1 cellular context compared by ENCODE assay signal in the genomic region with DNA sequence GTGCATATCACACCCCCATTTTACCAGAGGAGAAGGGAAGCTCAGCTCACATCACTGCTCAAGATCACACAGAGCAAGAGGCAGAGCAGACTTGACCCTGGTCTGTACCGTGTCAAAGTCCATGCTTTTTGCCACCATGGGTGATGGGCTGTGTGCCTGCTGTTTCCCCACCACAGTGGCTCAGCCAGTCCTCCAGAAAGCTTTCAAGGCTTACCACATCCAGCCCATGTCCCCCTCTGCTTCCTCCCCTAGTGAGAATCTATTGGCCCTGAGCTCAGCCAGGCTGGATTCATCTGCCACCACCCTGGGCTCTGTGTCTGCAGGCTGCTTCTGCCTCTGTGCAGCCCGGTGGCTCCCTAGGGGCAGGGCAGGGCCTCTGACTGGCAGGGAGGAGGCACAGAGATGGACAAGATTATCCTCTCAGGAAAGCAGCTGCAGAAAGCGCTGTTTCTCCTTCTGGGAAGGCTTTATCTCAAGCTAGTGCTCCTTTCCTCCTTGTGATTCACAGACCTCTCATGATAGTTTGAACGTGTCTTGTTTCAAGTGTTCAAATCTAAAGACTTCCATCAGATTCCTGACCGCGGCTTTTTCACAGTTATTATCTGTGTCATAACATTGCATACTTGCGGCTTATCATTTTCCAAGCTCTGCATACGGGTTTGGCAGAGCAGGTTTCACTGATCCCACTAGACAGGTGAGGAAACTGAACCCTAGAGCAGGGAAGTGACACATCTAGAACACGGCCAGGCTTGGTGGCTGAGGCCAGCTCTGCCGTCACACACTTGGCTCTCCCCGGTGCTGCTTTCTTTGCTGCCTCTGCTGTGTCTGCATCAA.
TF ChIP-seq lines count a peak whose summit lies in the region.

No MANE protein-coding gene starts in this region.

TF ChIP-seq in K562, 482 proteins besides CTCF, POLR2A, EP300 and RAD21 (continued from another document and continues in another):
- TF ChIP-seq DIDO1 (tag; IDR thresholded peaks at IDR 0.05; ENCODE audit: low read depth) (no peak), MYBL2 (IDR thresholded peaks at IDR 0.05; ENCODE audit: low read depth) (no peak), MYBL2 (CRISPR knock-in tag; IDR thresholded peaks at IDR 0.05; ENCODE audit: borderline replicate concordance) (no peak), KDM1A (IDR thresholded peaks at IDR 0.05) (peak; percentile 91 to 95), SAFB (IDR thresholded peaks at IDR 0.05; ENCODE audit: borderline replicate concordance, low read depth, low read length) (no peak), ZNF140 (CRISPR knock-in tag; IDR thresholded peaks at IDR 0.05) (no peak), NRF1 (conservative IDR thresholded peaks at IDR 0.05 in 1 of 2, IDR thresholded peaks at IDR 0.05 in 1 of 2) (peak; percentile 12 to 19; a peak in 1 of 4 replicates), ZNF707 (CRISPR knock-in tag; conservative IDR thresholded peaks at IDR 0.05) (no peak), CBFA2T3 (IDR thresholded peaks at IDR 0.05) (peak; percentile 84), MTA3 (IDR thresholded peaks at IDR 0.05; ENCODE audit: borderline replicate concordance) (peak; percentile 71; the same call in 1 of the 2 replicates), ZNF444 (CRISPR knock-in tag; IDR thresholded peaks at IDR 0.05) (no peak), NR2C2 (CRISPR knock-in tag; IDR thresholded peaks at IDR 0.05) (no peak), NR2C2 (tag; IDR thresholded peaks at IDR 0.05) (no peak), YY1 (IDR thresholded peaks at IDR 0.05; ENCODE audit: borderline replicate concordance in 1 of 3, control insufficient read depth in 1 of 3, extremely low read depth in 1 of 3, insufficient read depth in 3 of 3, insufficient read length in 1 of 3, insufficient replicate concordance in 2 of 3, low read depth in 1 of 3, low read length in 2 of 3) (no peak), RNF2 (IDR thresholded peaks at IDR 0.05) (no peak), ZNF121 (CRISPR knock-in tag; conservative IDR thresholded peaks at IDR 0.05) (no peak), TBL1XR1 (IDR thresholded peaks at IDR 0.05; ENCODE audit: low read length in 2 of 2) (0 out of 4 replicates have a peak, but pooled peaks of 1 of the 2 experiments have one; percentile 9), FOXK2 (conservative IDR thresholded peaks at IDR 0.05 in 1 of 2, IDR thresholded peaks at IDR 0.05 in 1 of 2; ENCODE audit: low read depth in 2 of 2) (peak in 1 of 2 experiments; percentile 24; a peak in 1 of 4 replicates), OTX1 (CRISPR knock-in tag; IDR thresholded peaks at IDR 0.05) (no peak), ARID1B (IDR thresholded peaks at IDR 0.05) (peak; percentile 83), U2AF2 (optimal IDR thresholded peaks at IDR 0.05; ENCODE audit: low read depth, low read length) (no peak), ZNF41 (CRISPR knock-in tag; conservative IDR thresholded peaks at IDR 0.05) (no peak), ZNF778 (CRISPR knock-in tag; IDR thresholded peaks at IDR 0.05) (no peak), ZNF717 (CRISPR knock-in tag; IDR thresholded peaks at IDR 0.05) (no peak), KAT7 (CRISPR knock-in tag; IDR thresholded peaks at IDR 0.05; ENCODE audit: borderline replicate concordance) (no peak), MYC (IDR thresholded peaks at IDR 0.05; ENCODE audit: low read depth, low read length) (no peak), MYC (CRISPR knock-in tag; IDR thresholded peaks at IDR 0.05; ENCODE audit: borderline replicate concordance, low read depth) (no peak), ARHGAP35 (IDR thresholded peaks at IDR 0.05; ENCODE audit: partially characterized antibody) (no peak), ZNF644 (tag; IDR thresholded peaks at IDR 0.05; ENCODE audit: low read depth) (no peak), PHB2 (IDR thresholded peaks at IDR 0.05; ENCODE audit: low read depth) (no peak), PYGO2 (tag; IDR thresholded peaks at IDR 0.05) (no peak), GATAD2B (IDR thresholded peaks at IDR 0.05; ENCODE audit: borderline replicate concordance) (no peak), BRD9 (IDR thresholded peaks at IDR 0.05; ENCODE audit: low read depth, partially characterized antibody) (no peak), FOSL1 (tag; conservative IDR thresholded peaks at IDR 0.05) (peak; percentile 91), MEF2D (tag; conservative IDR thresholded peaks at IDR 0.05; ENCODE audit: low read depth) (no peak), TFAM (CRISPR knock-in tag; conservative IDR thresholded peaks at IDR 0.05) (no peak), TCF7L2 (IDR thresholded peaks at IDR 0.05; ENCODE audit: low read depth, low read length) (no peak), YBX1 (IDR thresholded peaks at IDR 0.05) (no peak), RCOR1 (IDR thresholded peaks at IDR 0.05; ENCODE audit: borderline replicate concordance in 1 of 2, low read depth in 2 of 2, low read length in 2 of 2) (peak in 1 of 2 experiments; percentile 98; a peak in 3 of 4 replicates), SMAD2 (IDR thresholded peaks at IDR 0.05; ENCODE audit: low read depth, low read length) (no peak), ZNF507 (tag; conservative IDR thresholded peaks at IDR 0.05) (no peak), NUFIP1 (IDR thresholded peaks at IDR 0.05; ENCODE audit: partially characterized antibody) (no peak), HEY1 (CRISPR knock-in tag; IDR thresholded peaks at IDR 0.05; ENCODE audit: borderline replicate concordance) (no peak; the same call in 1 of the 2 replicates), KLF16 (IDR thresholded peaks at IDR 0.05) (peak; percentile 78)
- TF ChIP-seq, protein P1, sequence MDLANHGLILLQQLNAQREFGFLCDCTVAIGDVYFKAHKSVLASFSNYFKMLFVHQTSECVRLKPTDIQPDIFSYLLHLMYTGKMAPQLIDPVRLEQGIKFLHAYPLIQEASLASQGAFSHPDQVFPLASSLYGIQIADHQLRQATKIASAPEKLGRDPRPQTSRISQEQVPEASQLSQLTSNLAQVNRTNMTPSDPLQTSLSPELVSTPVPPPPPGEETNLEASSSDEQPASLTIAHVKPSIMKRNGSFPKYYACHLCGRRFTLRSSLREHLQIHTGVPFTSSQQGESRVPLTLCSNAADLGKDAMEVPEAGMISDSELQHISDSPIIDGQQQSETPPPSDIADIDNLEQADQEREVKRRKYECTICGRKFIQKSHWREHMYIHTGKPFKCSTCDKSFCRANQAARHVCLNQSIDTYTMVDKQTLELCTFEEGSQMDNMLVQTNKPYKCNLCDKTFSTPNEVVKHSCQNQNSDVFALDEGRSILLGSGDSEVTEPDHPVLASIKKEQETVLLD (IDR thresholded peaks at IDR 0.05): no peak
- TF ChIP-seq, protein P2, sequence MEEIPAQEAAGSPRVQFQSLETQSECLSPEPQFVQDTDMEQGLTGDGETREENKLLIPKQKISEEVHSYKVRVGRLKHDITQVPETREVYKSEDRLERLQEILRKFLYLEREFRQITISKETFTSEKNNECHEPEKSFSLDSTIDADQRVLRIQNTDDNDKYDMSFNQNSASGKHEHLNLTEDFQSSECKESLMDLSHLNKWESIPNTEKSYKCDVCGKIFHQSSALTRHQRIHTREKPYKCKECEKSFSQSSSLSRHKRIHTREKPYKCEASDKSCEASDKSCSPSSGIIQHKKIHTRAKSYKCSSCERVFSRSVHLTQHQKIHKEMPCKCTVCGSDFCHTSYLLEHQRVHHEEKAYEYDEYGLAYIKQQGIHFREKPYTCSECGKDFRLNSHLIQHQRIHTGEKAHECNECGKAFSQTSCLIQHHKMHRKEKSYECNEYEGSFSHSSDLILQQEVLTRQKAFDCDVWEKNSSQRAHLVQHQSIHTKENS (CRISPR knock-in tag; IDR thresholded peaks at IDR 0.05): no peak
- TF ChIP-seq, protein P3, sequence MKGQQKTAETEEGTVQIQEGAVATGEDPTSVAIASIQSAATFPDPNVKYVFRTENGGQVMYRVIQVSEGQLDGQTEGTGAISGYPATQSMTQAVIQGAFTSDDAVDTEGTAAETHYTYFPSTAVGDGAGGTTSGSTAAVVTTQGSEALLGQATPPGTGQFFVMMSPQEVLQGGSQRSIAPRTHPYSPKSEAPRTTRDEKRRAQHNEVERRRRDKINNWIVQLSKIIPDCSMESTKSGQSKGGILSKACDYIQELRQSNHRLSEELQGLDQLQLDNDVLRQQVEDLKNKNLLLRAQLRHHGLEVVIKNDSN (CRISPR knock-in tag; IDR thresholded peaks at IDR 0.05): no peak
- TF ChIP-seq, protein P4, sequence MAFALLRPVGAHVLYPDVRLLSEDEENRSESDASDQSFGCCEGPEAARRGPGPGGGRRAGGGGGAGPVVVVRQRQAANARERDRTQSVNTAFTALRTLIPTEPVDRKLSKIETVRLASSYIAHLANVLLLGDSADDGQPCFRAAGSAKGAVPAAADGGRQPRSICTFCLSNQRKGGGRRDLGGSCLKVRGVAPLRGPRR (CRISPR knock-in tag; IDR thresholded peaks at IDR 0.05): no peak
- TF ChIP-seq, protein P5, sequence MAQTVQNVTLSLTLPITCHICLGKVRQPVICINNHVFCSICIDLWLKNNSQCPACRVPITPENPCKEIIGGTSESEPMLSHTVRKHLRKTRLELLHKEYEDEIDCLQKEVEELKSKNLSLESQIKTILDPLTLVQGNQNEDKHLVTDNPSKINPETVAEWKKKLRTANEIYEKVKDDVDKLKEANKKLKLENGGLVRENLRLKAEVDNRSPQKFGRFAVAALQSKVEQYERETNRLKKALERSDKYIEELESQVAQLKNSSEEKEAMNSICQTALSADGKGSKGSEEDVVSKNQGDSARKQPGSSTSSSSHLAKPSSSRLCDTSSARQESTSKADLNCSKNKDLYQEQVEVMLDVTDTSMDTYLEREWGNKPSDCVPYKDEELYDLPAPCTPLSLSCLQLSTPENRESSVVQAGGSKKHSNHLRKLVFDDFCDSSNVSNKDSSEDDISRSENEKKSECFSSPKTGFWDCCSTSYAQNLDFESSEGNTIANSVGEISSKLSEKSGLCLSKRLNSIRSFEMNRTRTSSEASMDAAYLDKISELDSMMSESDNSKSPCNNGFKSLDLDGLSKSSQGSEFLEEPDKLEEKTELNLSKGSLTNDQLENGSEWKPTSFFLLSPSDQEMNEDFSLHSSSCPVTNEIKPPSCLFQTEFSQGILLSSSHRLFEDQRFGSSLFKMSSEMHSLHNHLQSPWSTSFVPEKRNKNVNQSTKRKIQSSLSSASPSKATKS (CRISPR knock-in tag; IDR thresholded peaks at IDR 0.05): no peak
- TF ChIP-seq, protein P6, sequence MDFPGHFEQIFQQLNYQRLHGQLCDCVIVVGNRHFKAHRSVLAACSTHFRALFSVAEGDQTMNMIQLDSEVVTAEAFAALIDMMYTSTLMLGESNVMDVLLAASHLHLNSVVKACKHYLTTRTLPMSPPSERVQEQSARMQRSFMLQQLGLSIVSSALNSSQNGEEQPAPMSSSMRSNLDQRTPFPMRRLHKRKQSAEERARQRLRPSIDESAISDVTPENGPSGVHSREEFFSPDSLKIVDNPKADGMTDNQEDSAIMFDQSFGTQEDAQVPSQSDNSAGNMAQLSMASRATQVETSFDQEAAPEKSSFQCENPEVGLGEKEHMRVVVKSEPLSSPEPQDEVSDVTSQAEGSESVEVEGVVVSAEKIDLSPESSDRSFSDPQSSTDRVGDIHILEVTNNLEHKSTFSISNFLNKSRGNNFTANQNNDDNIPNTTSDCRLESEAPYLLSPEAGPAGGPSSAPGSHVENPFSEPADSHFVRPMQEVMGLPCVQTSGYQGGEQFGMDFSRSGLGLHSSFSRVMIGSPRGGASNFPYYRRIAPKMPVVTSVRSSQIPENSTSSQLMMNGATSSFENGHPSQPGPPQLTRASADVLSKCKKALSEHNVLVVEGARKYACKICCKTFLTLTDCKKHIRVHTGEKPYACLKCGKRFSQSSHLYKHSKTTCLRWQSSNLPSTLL (IDR thresholded peaks at IDR 0.05): no peak
- TF ChIP-seq, protein P7, sequence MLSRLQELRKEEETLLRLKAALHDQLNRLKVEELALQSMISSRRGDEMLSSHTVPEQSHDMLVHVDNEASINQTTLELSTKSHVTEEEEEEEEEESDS (CRISPR knock-in tag; IDR thresholded peaks at IDR 0.05): no peak
- TF ChIP-seq, protein P8, sequence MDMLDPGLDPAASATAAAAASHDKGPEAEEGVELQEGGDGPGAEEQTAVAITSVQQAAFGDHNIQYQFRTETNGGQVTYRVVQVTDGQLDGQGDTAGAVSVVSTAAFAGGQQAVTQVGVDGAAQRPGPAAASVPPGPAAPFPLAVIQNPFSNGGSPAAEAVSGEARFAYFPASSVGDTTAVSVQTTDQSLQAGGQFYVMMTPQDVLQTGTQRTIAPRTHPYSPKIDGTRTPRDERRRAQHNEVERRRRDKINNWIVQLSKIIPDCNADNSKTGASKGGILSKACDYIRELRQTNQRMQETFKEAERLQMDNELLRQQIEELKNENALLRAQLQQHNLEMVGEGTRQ (CRISPR knock-in tag; IDR thresholded peaks at IDR 0.05): no peak
- TF ChIP-seq, protein P9, sequence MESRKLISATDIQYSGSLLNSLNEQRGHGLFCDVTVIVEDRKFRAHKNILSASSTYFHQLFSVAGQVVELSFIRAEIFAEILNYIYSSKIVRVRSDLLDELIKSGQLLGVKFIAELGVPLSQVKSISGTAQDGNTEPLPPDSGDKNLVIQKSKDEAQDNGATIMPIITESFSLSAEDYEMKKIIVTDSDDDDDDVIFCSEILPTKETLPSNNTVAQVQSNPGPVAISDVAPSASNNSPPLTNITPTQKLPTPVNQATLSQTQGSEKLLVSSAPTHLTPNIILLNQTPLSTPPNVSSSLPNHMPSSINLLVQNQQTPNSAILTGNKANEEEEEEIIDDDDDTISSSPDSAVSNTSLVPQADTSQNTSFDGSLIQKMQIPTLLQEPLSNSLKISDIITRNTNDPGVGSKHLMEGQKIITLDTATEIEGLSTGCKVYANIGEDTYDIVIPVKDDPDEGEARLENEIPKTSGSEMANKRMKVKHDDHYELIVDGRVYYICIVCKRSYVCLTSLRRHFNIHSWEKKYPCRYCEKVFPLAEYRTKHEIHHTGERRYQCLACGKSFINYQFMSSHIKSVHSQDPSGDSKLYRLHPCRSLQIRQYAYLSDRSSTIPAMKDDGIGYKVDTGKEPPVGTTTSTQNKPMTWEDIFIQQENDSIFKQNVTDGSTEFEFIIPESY (CRISPR knock-in tag; IDR thresholded peaks at IDR 0.05): 0 out of 2 replicates have a peak, but pooled peaks have one; percentile 13
